Comparison of ENCODE assay signal across 21 cellular contexts in genomic region chr12:113796852-113797534, GRCh38.
"Had no signal": no experiment of that assay in that cellular context is flagged by ENCODE, and none has a peak within 500 bp of the region (broad histone marks: within the 10 kb centered on the region; RNA-seq: fewer than 3 reads in every experiment).

No MANE protein-coding gene starts in this region.

- H3K9me3 ChIP-seq: adrenal gland, ascending aorta, esophagus squamous epithelium, heart left ventricle, lower lobe of right lung, neutrophil, ovary, psoas muscle, right atrium auricular region had no signal

- H3K27ac ChIP-seq: adrenal gland, ascending aorta, esophagus squamous epithelium, heart left ventricle, lower lobe of right lung, neutrophil, ovary, psoas muscle, right atrium auricular region had no signal

- H3K4me1 ChIP-seq: adrenal gland, ascending aorta, esophagus squamous epithelium, heart left ventricle, lower lobe of right lung, psoas muscle, right atrium auricular region had no signal

- H3K4me3 ChIP-seq: adrenal gland, ascending aorta, esophagus squamous epithelium, heart left ventricle, lower lobe of right lung, ovary, psoas muscle, right atrium auricular region had no signal

- DNase-seq: activated CD4-positive, alpha-beta memory T cell treated with anti-CD3 and anti-CD28 coated beads, Interleukin-2, amount 10 ng/mL, durations not matched to agents 7 days and 5 days; activated CD4-positive, alpha-beta T cell treated with anti-CD3 and anti-CD28 coated beads for 4 hours; activated CD4-positive, CD25-positive, alpha-beta regulatory T cell; activated T-cell treated with anti-CD3 and anti-CD28 coated beads, Interleukin-2, amount 50 U/mL, for 72 hours; adrenal gland; central memory CD4-positive, alpha-beta T cell; effector memory CD8-positive, alpha-beta T cell; esophagus squamous epithelium; heart left ventricle; lower lobe of right lung; naive B cell; ovary; psoas muscle; stimulated activated CD4-positive, alpha-beta T cell treated with anti-CD3 and anti-CD28 coated beads, Interleukin-12 subunit alpha, Interleukin-12 subunit beta, amount 100 ng/mL, for 4 hours; stimulated activated CD4-positive, alpha-beta T cell treated with anti-CD3 and anti-CD28 coated beads, Interleukin-4, amount 100 ng/mL, for 4 hours; stimulated activated naive CD8-positive, alpha-beta T cell treated with anti-CD3 and anti-CD28 coated beads, Interleukin-15, Interleukin-2, amounts not matched to agents 100 U/mL and 50 U/mL, for 24 hours; T1000 had no signal

- H3K36me3 ChIP-seq: adrenal gland, ascending aorta, esophagus squamous epithelium, heart left ventricle, lower lobe of right lung, neutrophil, ovary, right atrium auricular region had no signal

- H3K27me3 ChIP-seq: adrenal gland, ascending aorta, neutrophil, ovary, right atrium auricular region had no signal

- ATAC-seq: activated T-cell treated with anti-CD3 and anti-CD28 coated beads, Interleukin-2, amount 50 U/mL, for 72 hours; effector memory CD8-positive, alpha-beta T cell; heart left ventricle; left lobe of liver; lower lobe of right lung; psoas muscle; stimulated activated naive CD8-positive, alpha-beta T cell treated with anti-CD3 and anti-CD28 coated beads, Interleukin-15, Interleukin-2, amounts not matched to agents 100 U/mL and 50 U/mL, for 24 hours had no signal
